Comparison of ENCODE assay signal across 22 cellular contexts in genomic region chr12:54589964-54590363, GRCh38. TPM values are rescaled to one million over a fixed set of nuclear protein-coding genes. Genes with fewer than 3 reads are reported as not detected.
DNase-seq lines count a peak whose midpoint lies in the region; ATAC-seq and TF ChIP-seq lines count a peak whose summit lies in the region.
"Had no signal": no experiment of that assay in that cellular context is flagged by ENCODE, and none has a peak within 500 bp of the region (broad histone marks: within the 10 kb centered on the region; RNA-seq: fewer than 3 reads in every experiment).

No MANE protein-coding gene starts in this region.

- H3K4me3 Mint-ChIP-seq in activated naive CD8-positive, alpha-beta T cell, result peak overlapping the region; percentile 82
- no peak overlapping the region for H3K4me3 Mint-ChIP-seq in activated naive CD8-positive, alpha-beta T cell treated with anti-CD3 and anti-CD28 coated beads, Interleukin-2, amount 50 U/mL, for 24 hours
- peak overlapping the region; percentile 64 for H3K4me3 Mint-ChIP-seq in endodermal cell
- peak overlapping the region; percentile 90 for H3K4me3 Mint-ChIP-seq in neural progenitor cell
- H3K4me3 Mint-ChIP-seq in type B pancreatic cell, result peak overlapping the region; percentile 83
- H3K4me3 Mint-ChIP-seq in activated CD4-positive, alpha-beta T cell treated with anti-CD3 and anti-CD28 coated beads, Interleukin-2, amount 10 ng/mL, durations not matched to agents 24 days and 14 days, result no peak overlapping the region

- no peaks in the 10 kb centered on the region for H3K79me2 ChIP-seq in neural progenitor cell (ENCODE audit: low read depth)

- peaks cover 66% of the 10 kb centered on the region for H3K27me3 ChIP-seq in endodermal cell (ENCODE audit: control insufficient read depth, insufficient read depth, low read length, poor library complexity, severe bottlenecking)
- peaks cover 70% of the 10 kb centered on the region for H3K27me3 ChIP-seq in neural progenitor cell

- peaks cover 17% of the 10 kb centered on the region for H3F3A ChIP-seq in neural progenitor cell (ENCODE audit: low read depth)

- DNase-seq in activated naive CD8-positive, alpha-beta T cell treated with anti-CD3 and anti-CD28 coated beads, Interleukin-2, amount 50 U/mL, for 24 hours, result no peak
- DNase-seq in endodermal cell, result peak; percentile 68
- no peak for DNase-seq in neural progenitor cell (ENCODE audit: low spot score)
- DNase-seq in type B pancreatic cell (ENCODE audit: extremely low spot score, unreplicated experiment), result no peak
- no peak for DNase-seq in left cardiac atrium
- DNase-seq in GDM1 (lab: John Stamatoyannopoulos, UW), result no peak
- DNase-seq in activated CD4-positive, alpha-beta T cell treated with anti-CD3 and anti-CD28 coated beads, Interleukin-2, amount 10 ng/mL, durations not matched to agents 24 days and 14 days, result no peak
- DNase-seq: CD8-positive, alpha-beta memory T cell; DND-41; GF-D8; NCI-H1417 treated with DMSO at 0.1 percent for 48 hours; NCI-H1930; NCI-H2171 treated with DMSO at 0.1 percent for 48 hours; NCI-H446 treated with DMSO at 0.1 percent for 48 hours; OCI-M1; SHP77 treated with DMSO at 0.1 percent for 48 hours had no signal

- intact Hi-C loops in left cardiac atrium (cut with DNase I), result no loop called here
- intact Hi-C loops in activated CD4-positive, alpha-beta T cell treated with anti-CD3 and anti-CD28 coated beads, Interleukin-2, amount 10 ng/mL, durations not matched to agents 24 days and 14 days (cut with micrococcal nuclease), result no loop called here

- H3K36me3 ChIP-seq in endodermal cell (ENCODE audit: control insufficient read depth, insufficient read depth, low read length) (no peaks in the 10 kb centered on the region), neural progenitor cell (no peaks in the 10 kb centered on the region)
- H3K36me3 ChIP-seq: BLaER1, HAP-1 had no signal

- no peak for ATAC-seq in activated naive CD8-positive, alpha-beta T cell treated with anti-CD3 and anti-CD28 coated beads, Interleukin-2, amount 50 U/mL, for 24 hours
- ATAC-seq in left cardiac atrium, result no peak

- H3K27ac Mint-ChIP-seq in activated naive CD8-positive, alpha-beta T cell, result no peak overlapping the region
- H3K27ac Mint-ChIP-seq in activated naive CD8-positive, alpha-beta T cell treated with anti-CD3 and anti-CD28 coated beads, Interleukin-2, amount 50 U/mL, for 24 hours, result no peak overlapping the region
- H3K27ac Mint-ChIP-seq in endodermal cell (no peak overlapping the region), neural progenitor cell (no peak overlapping the region), type B pancreatic cell (peak overlapping the region; percentile 45)
- H3K27ac Mint-ChIP-seq in activated CD4-positive, alpha-beta T cell treated with anti-CD3 and anti-CD28 coated beads, Interleukin-2, amount 10 ng/mL, durations not matched to agents 24 days and 14 days, result no peak overlapping the region

- H3K27ac ChIP-seq in endodermal cell (ENCODE audit: low read depth, low read length) (no peak overlapping the region), neural progenitor cell (no peak overlapping the region)
- H3K27ac ChIP-seq: BLaER1 had no signal

- no peak overlapping the region for H3K4me3 ChIP-seq in endodermal cell (ENCODE audit: low read length)
- H3K4me3 ChIP-seq in neural progenitor cell, result no peak overlapping the region
- H3K4me3 ChIP-seq: BLaER1, HAP-1 had no signal

- H2AFZ ChIP-seq in neural progenitor cell (replicated peaks), result no peak overlapping the region

- 80% methylated on average over 5 of the region's 5 CpGs; no CpG with 5 or more reads in 1 of the 2 experiments for WGBS in endodermal cell (ENCODE audit: insufficient coverage in 1 of 2, insufficient read length in 1 of 2), 2 experiments

- H3K9me3 ChIP-seq in endodermal cell (ENCODE audit: control insufficient read depth, low read length) (no peaks in the 10 kb centered on the region), neural progenitor cell (ENCODE audit: low read depth) (no peaks in the 10 kb centered on the region)
- H3K9me3 ChIP-seq: BLaER1, HAP-1 had no signal

- TF ChIP-seq CTCF in endodermal cell (conservative IDR thresholded peaks at IDR 0.05) (no peak), neural progenitor cell (IDR thresholded peaks at IDR 0.05) (no peak), type B pancreatic cell (conservative IDR thresholded peaks at IDR 0.05) (no peak)

- no peak overlapping the region for H3K4me2 ChIP-seq in neural progenitor cell
- H3K4me2 ChIP-seq: BLaER1 had no signal

- no peaks in the 10 kb centered on the region for H3K36me3 Mint-ChIP-seq in activated naive CD8-positive, alpha-beta T cell
- H3K36me3 Mint-ChIP-seq in activated naive CD8-positive, alpha-beta T cell treated with anti-CD3 and anti-CD28 coated beads, Interleukin-2, amount 50 U/mL, for 24 hours (ENCODE audit: low read depth), result no peaks in the 10 kb centered on the region
- no peaks in the 10 kb centered on the region for H3K36me3 Mint-ChIP-seq in endodermal cell (ENCODE audit: low read depth)
- no peaks in the 10 kb centered on the region for H3K36me3 Mint-ChIP-seq in neural progenitor cell
- H3K36me3 Mint-ChIP-seq in type B pancreatic cell, result no peaks in the 10 kb centered on the region
- H3K36me3 Mint-ChIP-seq in activated CD4-positive, alpha-beta T cell treated with anti-CD3 and anti-CD28 coated beads, Interleukin-2, amount 10 ng/mL, durations not matched to agents 24 days and 14 days (ENCODE audit: low read depth), result no peaks in the 10 kb centered on the region

- H3K4me1 ChIP-seq in endodermal cell (ENCODE audit: control insufficient read depth, insufficient read depth, low read length) (peaks cover 8% of the 10 kb centered on the region), neural progenitor cell (peaks cover 27% of the 10 kb centered on the region)
- H3K4me1 ChIP-seq: HAP-1 had no signal

- no peaks in the 10 kb centered on the region for H3K9me3 Mint-ChIP-seq in activated naive CD8-positive, alpha-beta T cell (ENCODE audit: low read depth)
- H3K9me3 Mint-ChIP-seq in activated naive CD8-positive, alpha-beta T cell treated with anti-CD3 and anti-CD28 coated beads, Interleukin-2, amount 50 U/mL, for 24 hours, result no peaks in the 10 kb centered on the region
- H3K9me3 Mint-ChIP-seq in endodermal cell (no peaks in the 10 kb centered on the region), neural progenitor cell (no peaks in the 10 kb centered on the region), type B pancreatic cell (no peaks in the 10 kb centered on the region)
- H3K9me3 Mint-ChIP-seq in activated CD4-positive, alpha-beta T cell treated with anti-CD3 and anti-CD28 coated beads, Interleukin-2, amount 10 ng/mL, durations not matched to agents 24 days and 14 days, result no peaks in the 10 kb centered on the region

- peaks cover 10% of the 10 kb centered on the region for H4K20me1 ChIP-seq in neural progenitor cell (ENCODE audit: low read depth)

- no peak overlapping the region for H3K9ac ChIP-seq in endodermal cell (ENCODE audit: extremely low read depth, low read length, poor library complexity, severe bottlenecking)
- H3K9ac ChIP-seq in neural progenitor cell, result no peak overlapping the region
- H3K9ac ChIP-seq: BLaER1 had no signal

- H3K27me3 Mint-ChIP-seq in activated naive CD8-positive, alpha-beta T cell, result peaks cover 35% of the 10 kb centered on the region
- peaks cover 53% of the 10 kb centered on the region for H3K27me3 Mint-ChIP-seq in activated naive CD8-positive, alpha-beta T cell treated with anti-CD3 and anti-CD28 coated beads, Interleukin-2, amount 50 U/mL, for 24 hours
- peaks cover 86% of the 10 kb centered on the region for H3K27me3 Mint-ChIP-seq in endodermal cell (ENCODE audit: insufficient read depth)
- peaks cover 20% of the 10 kb centered on the region for H3K27me3 Mint-ChIP-seq in neural progenitor cell (ENCODE audit: insufficient read depth, low read depth)
- H3K27me3 Mint-ChIP-seq in type B pancreatic cell, result peaks cover 64% of the 10 kb centered on the region
- H3K27me3 Mint-ChIP-seq in activated CD4-positive, alpha-beta T cell treated with anti-CD3 and anti-CD28 coated beads, Interleukin-2, amount 10 ng/mL, durations not matched to agents 24 days and 14 days, result peaks cover 61% of the 10 kb centered on the region

- H3K4me1 Mint-ChIP-seq in activated naive CD8-positive, alpha-beta T cell (ENCODE audit: low read depth), result peaks cover 9% of the 10 kb centered on the region
- H3K4me1 Mint-ChIP-seq in activated naive CD8-positive, alpha-beta T cell treated with anti-CD3 and anti-CD28 coated beads, Interleukin-2, amount 50 U/mL, for 24 hours, result peaks cover 4% of the 10 kb centered on the region
- H3K4me1 Mint-ChIP-seq in endodermal cell, result peaks cover 51% of the 10 kb centered on the region
- H3K4me1 Mint-ChIP-seq in neural progenitor cell, result peaks cover 63% of the 10 kb centered on the region
- H3K4me1 Mint-ChIP-seq in type B pancreatic cell (ENCODE audit: unreplicated experiment), result peaks cover 33% of the 10 kb centered on the region
- H3K4me1 Mint-ChIP-seq in activated CD4-positive, alpha-beta T cell treated with anti-CD3 and anti-CD28 coated beads, Interleukin-2, amount 10 ng/mL, durations not matched to agents 24 days and 14 days, result peaks cover 5% of the 10 kb centered on the region

RNA-seq across cellular contexts. Expression of gene PPP1R1A, which starts 1.5 kb away (rescaled TPM):
- total RNA-seq in endodermal cell (10 to 100 TPM; 12.5 to 16.1 TPM), neural progenitor cell (ENCODE audit: low replicate concordance) (2.3 and 3.8 TPM in 2 replicates), type B pancreatic cell (ENCODE audit: low replicate concordance) (24.9 and 43.3 TPM in 2 replicates), left cardiac atrium (100 to 1,000 TPM in 1 of 2 donors, 10 to 100 TPM in 1; 71.0 to 255 TPM)
- polyA plus RNA-seq in endodermal cell (2013, experiment 1 of 2), result 42.6 TPM
- polyA plus RNA-seq in endodermal cell (2013, experiment 2 of 2), result 40.8 TPM
- not detected in 2 replicates for total RNA-seq in activated CD4-positive, alpha-beta T cell treated with anti-CD3 and anti-CD28 coated beads, Interleukin-2, amount 10 ng/mL, durations not matched to agents 24 days and 14 days
- total RNA-seq: A172; CD8-positive, alpha-beta memory T cell; LHCN-M2; RPMI7951 had no signal
- polyA plus RNA-seq: CD8-positive, alpha-beta memory T cell had no signal

RNA-seq across cellular contexts. Expression of gene PDE1B, which starts 40.6 kb away (rescaled TPM):
- 1 to 10 TPM; 1.1 to 1.6 TPM for total RNA-seq in endodermal cell
- 11.4 TPM for polyA plus RNA-seq in endodermal cell (2013, experiment 1 of 2)
- polyA plus RNA-seq in endodermal cell (2013, experiment 2 of 2), result 10.6 TPM
- 1.5 and 5.3 TPM in 2 replicates for total RNA-seq in neural progenitor cell (ENCODE audit: low replicate concordance)
- total RNA-seq in type B pancreatic cell (ENCODE audit: low replicate concordance), result 0.10 and 3.6 TPM in 2 replicates
- 1 to 10 TPM; 6.2 to 8.2 TPM for total RNA-seq in left cardiac atrium
- 23.6 and 26.3 TPM in 2 replicates for total RNA-seq in activated CD4-positive, alpha-beta T cell treated with anti-CD3 and anti-CD28 coated beads, Interleukin-2, amount 10 ng/mL, durations not matched to agents 24 days and 14 days
- total RNA-seq: LHCN-M2, RPMI7951 had no signal

RNA-seq across cellular contexts. Expression of gene LACRT, which starts 44.7 kb away (rescaled TPM):
- not detected for total RNA-seq in endodermal cell
- not detected for polyA plus RNA-seq in endodermal cell (2013, experiment 1 of 2)
- not detected for polyA plus RNA-seq in endodermal cell (2013, experiment 2 of 2)
- not detected in 2 replicates for total RNA-seq in neural progenitor cell (ENCODE audit: low replicate concordance)
- not detected in 2 replicates for total RNA-seq in type B pancreatic cell (ENCODE audit: low replicate concordance)
- total RNA-seq in left cardiac atrium, result not detected
- total RNA-seq in activated CD4-positive, alpha-beta T cell treated with anti-CD3 and anti-CD28 coated beads, Interleukin-2, amount 10 ng/mL, durations not matched to agents 24 days and 14 days, result not detected in 2 replicates
- total RNA-seq: A172; CD8-positive, alpha-beta memory T cell; LHCN-M2; RPMI7951 had no signal
- polyA plus RNA-seq: CD8-positive, alpha-beta memory T cell had no signal

RNA-seq across cellular contexts. Expression of gene DCD, which starts 58.2 kb away (rescaled TPM):
- not detected for total RNA-seq in endodermal cell
- not detected for polyA plus RNA-seq in endodermal cell (2013, experiment 1 of 2)
- polyA plus RNA-seq in endodermal cell (2013, experiment 2 of 2), result not detected
- not detected in 2 replicates for total RNA-seq in neural progenitor cell (ENCODE audit: low replicate concordance)
- total RNA-seq in type B pancreatic cell (ENCODE audit: low replicate concordance), result not detected in 2 replicates
- total RNA-seq in left cardiac atrium, result not detected
- total RNA-seq in activated CD4-positive, alpha-beta T cell treated with anti-CD3 and anti-CD28 coated beads, Interleukin-2, amount 10 ng/mL, durations not matched to agents 24 days and 14 days, result not detected in 2 replicates
- total RNA-seq: A172; CD8-positive, alpha-beta memory T cell; LHCN-M2; RPMI7951 had no signal
- polyA plus RNA-seq: CD8-positive, alpha-beta memory T cell had no signal

Comparison
In these comparisons a context has a peak if more than half of its experiments do, and no peak if none do; other contexts are left out.
1. H3K4me3 Mint-ChIP-seq: peak in activated naive CD8-positive, alpha-beta T cell (single experiment), endodermal cell (single experiment), neural progenitor cell (single experiment) and type B pancreatic cell (single experiment); none in activated naive CD8-positive, alpha-beta T cell treated with anti-CD3 and anti-CD28 coated beads, Interleukin-2, amount 50 U/mL, for 24 hours (single experiment) and activated CD4-positive, alpha-beta T cell treated with anti-CD3 and anti-CD28 coated beads, Interleukin-2, amount 10 ng/mL, durations not matched to agents 24 days and 14 days (single experiment).